1 cellular context compared by ENCODE assay signal in the genomic region with DNA sequence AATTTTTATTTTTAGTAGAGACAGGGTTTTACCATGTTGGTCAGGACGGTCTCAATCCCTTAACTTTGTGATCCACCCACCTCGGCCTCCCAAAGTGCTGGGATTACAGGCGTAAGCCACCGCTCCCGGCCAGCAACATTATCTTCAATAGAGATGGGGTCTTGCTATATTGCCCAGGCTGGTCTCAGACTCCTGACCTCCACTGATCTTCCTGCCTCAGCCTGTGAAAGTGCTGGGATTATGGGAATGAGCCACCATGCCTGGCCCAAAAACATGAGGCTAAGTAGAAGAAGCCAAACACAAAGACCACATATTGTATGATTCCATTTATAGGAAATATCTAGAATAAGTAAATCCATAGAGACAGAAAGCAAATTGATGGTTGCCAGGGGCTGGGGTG.
TF ChIP-seq lines count a peak whose summit lies in the region.

No MANE protein-coding gene starts in this region.

TF ChIP-seq in A549, 52 proteins besides CTCF, POLR2A, EP300 and RAD21 (continued from another document):
- TF ChIP-seq MAFK (IDR thresholded peaks at IDR 0.05; ENCODE audit: partially characterized antibody) (no peak), MYC (IDR thresholded peaks at IDR 0.05; ENCODE audit: borderline replicate concordance, low read length) (no peak), CHD2 (IDR thresholded peaks at IDR 0.05; ENCODE audit: low read length, partially characterized antibody) (no peak), HOXA7 (CRISPR knock-in tag; IDR thresholded peaks at IDR 0.05) (no peak), CEBPB (IDR thresholded peaks at IDR 0.05) (no peak), KDM5A (IDR thresholded peaks at IDR 0.05) (no peak), RFX5 (IDR thresholded peaks at IDR 0.05) (no peak), POLR2AphosphoS2 (conservative IDR thresholded peaks at IDR 0.05; ENCODE audit: low read length) (no peak)
- TF ChIP-seq, protein P1, sequence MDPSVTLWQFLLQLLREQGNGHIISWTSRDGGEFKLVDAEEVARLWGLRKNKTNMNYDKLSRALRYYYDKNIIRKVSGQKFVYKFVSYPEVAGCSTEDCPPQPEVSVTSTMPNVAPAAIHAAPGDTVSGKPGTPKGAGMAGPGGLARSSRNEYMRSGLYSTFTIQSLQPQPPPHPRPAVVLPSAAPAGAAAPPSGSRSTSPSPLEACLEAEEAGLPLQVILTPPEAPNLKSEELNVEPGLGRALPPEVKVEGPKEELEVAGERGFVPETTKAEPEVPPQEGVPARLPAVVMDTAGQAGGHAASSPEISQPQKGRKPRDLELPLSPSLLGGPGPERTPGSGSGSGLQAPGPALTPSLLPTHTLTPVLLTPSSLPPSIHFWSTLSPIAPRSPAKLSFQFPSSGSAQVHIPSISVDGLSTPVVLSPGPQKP (IDR thresholded peaks at IDR 0.05; ENCODE audit: low read depth, low read length): no peak
